Comparison of ENCODE assay signal across 15 cellular contexts in the genomic region with DNA sequence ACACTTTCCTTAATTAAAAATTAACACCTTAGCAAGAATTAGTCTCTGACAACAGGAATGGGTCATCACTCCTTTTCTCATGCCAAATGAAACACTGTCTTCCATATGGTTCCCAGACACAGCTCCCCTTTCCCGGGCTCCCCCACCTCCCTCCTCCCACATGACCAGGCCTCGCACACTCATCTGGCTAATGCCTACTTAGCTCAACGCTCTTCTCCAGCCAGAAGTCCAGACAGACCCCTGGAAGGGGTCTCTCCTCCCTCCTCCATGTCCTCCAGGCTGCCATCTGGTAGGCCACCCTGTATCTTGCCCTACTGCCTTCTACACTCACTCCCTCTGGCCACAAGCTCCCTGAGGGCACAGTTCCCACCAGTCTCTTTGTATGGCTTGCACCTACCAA.
"Had no signal": no experiment of that assay in that cellular context is flagged by ENCODE, and none has a peak within 500 bp of the region (broad histone marks: within the 10 kb centered on the region; RNA-seq: fewer than 3 reads in every experiment).

No MANE protein-coding gene starts in this region.

- H3K9ac ChIP-seq: parathyroid adenoma had no signal

- H3K27me3 ChIP-seq: esophagus squamous epithelium, gastroesophageal sphincter, right lobe of liver had no signal

- H3K4me1 ChIP-seq: gastroesophageal sphincter, parathyroid adenoma, prostate gland, right lobe of liver had no signal

- H3K4me3 ChIP-seq: esophagus squamous epithelium, gastroesophageal sphincter, lung, prostate gland, right lobe of liver had no signal

- DNase-seq: effector memory CD8-positive, alpha-beta T cell; esophagus squamous epithelium; foreskin fibroblast; left colon; left ventricle myocardium superior; mesenchymal stem cell; nephron progenitor cell; right lobe of liver; stimulated activated naive CD4-positive, alpha-beta T cell; trophoblast cell had no signal

- H3K79me2 ChIP-seq: parathyroid adenoma had no signal

- ATAC-seq: effector memory CD8-positive, alpha-beta T cell; gastroesophageal sphincter; left colon; left ventricle myocardium superior; naive thymus-derived CD4-positive, alpha-beta T cell; right lobe of liver had no signal

- H3K36me3 ChIP-seq: esophagus squamous epithelium, gastroesophageal sphincter, prostate gland, right lobe of liver had no signal

- H3K27ac ChIP-seq: esophagus squamous epithelium, gastroesophageal sphincter, parathyroid adenoma, prostate gland, right lobe of liver had no signal

- H3K9me3 ChIP-seq: esophagus squamous epithelium, gastroesophageal sphincter, prostate gland, right lobe of liver had no signal

- H2AFZ ChIP-seq: parathyroid adenoma had no signal
